Comparison of ENCODE assay signal across 1 cellular context in genomic region chr7:87213252-87213651, GRCh38.
TF ChIP-seq lines count a peak whose summit lies in the region.

No MANE protein-coding gene starts in this region.

TF ChIP-seq in GM12878, 131 proteins besides CTCF, POLR2A, EP300 and RAD21:
- TF ChIP-seq USF2 (IDR thresholded peaks at IDR 0.05; ENCODE audit: borderline replicate concordance, low read depth, low read length) (no peak), RCOR1 (conservative IDR thresholded peaks at IDR 0.05; ENCODE audit: low read depth, low read length) (no peak), NFIC (IDR thresholded peaks at IDR 0.05; ENCODE audit: low read depth, low read length) (no peak), SMC3 (IDR thresholded peaks at IDR 0.05; ENCODE audit: borderline replicate concordance, low read length) (no peak), ATF7 (IDR thresholded peaks at IDR 0.05; ENCODE audit: low read depth) (no peak), PRDM15 (CRISPR knock-in tag; IDR thresholded peaks at IDR 0.05) (no peak), TBL1XR1 (IDR thresholded peaks at IDR 0.05; ENCODE audit: low read depth, low read length) (no peak), SUPT20H (IDR thresholded peaks at IDR 0.05; ENCODE audit: borderline replicate concordance, control insufficient read depth, low read depth, low read length) (no peak), SIN3A (IDR thresholded peaks at IDR 0.05; ENCODE audit: low read depth, low read length) (no peak), MEF2B (IDR thresholded peaks at IDR 0.05; ENCODE audit: partially characterized antibody, poor library complexity, severe bottlenecking) (no peak), BHLHE40 (IDR thresholded peaks at IDR 0.05; ENCODE audit: borderline replicate concordance in 1 of 2, low read depth in 2 of 2, low read length in 1 of 2) (no peak), IRF4 (IDR thresholded peaks at IDR 0.05; ENCODE audit: low read depth, low read length) (no peak), FOXM1 (IDR thresholded peaks at IDR 0.05; ENCODE audit: low read depth, low read length) (no peak)
TF ChIP-seq in GM12878: peak in this region for 0.
